In the genomic region with DNA sequence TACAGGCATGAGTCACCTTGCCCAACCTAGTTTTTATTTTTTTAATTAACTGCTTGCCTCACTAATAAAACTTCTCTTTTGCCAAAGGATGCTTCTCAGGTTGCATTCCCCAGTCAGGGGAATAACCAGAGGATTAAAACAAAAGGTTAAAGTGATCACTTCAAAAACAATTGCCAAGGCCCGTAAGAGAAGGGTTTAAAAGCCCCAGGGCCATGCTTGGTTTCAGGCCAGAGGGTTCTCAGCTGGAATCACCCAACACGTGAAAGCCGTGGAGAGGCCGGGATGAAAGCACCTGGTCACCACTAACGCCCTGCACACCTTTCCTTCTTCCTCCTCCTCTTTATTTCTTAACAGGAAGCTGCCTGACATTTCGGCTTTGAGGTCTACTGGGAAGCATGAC, we compare ENCODE assay signal across 28 cellular contexts.
DNase-seq lines count a peak whose midpoint lies in the region; ATAC-seq and TF ChIP-seq lines count a peak whose summit lies in the region.
"Had no signal": no experiment of that assay in that cellular context is flagged by ENCODE, and none has a peak within 500 bp of the region (broad histone marks: within the 10 kb centered on the region; RNA-seq: fewer than 3 reads in every experiment).

No MANE protein-coding gene starts in this region.

- intact Hi-C loops in tibial artery (cut with DNase I; ENCODE audit: low total_unique reads), result no loop called here

- no peaks in the 10 kb centered on the region for H3K4me1 ChIP-seq in mesendoderm (ENCODE audit: control insufficient read depth, low read depth, low read length)
- peaks cover 0 to 9% (median 0%) of the 10 kb centered on the region in 4 donors for H3K4me1 ChIP-seq in tibial artery
- H3K4me1 ChIP-seq: adrenal gland, HAP-1, stomach had no signal

- peak; percentile 10 to 90 (median 67) for DNase-seq in NCI-H1417 (lab: John Stamatoyannopoulos, UW)
- DNase-seq in NCI-H1417 treated with DMSO at 0.1 percent for 48 hours (lab: John Stamatoyannopoulos, UW), result no peak
- peak; percentile 60 to 80 for DNase-seq in NCI-H187 (lab: John Stamatoyannopoulos, UW)
- DNase-seq in NCI-H510A treated with DMSO at 0.1 percent for 48 hours (lab: John Stamatoyannopoulos, UW), result peak; percentile 66
- DNase-seq in mesendoderm, result peak; percentile 23
- DNase-seq in stimulated activated naive CD4-positive, alpha-beta T cell treated with Interleukin-2 at 50 U/mL for 16 hours (lab: John Stamatoyannopoulos, UW), result no peak
- DNase-seq in tibial artery, result no peak
- DNase-seq: 8988T; activated CD8-positive, alpha-beta T cell treated with anti-CD3 and anti-CD28 coated beads, Interleukin-2, amount 10 ng/mL, durations not matched to agents 7 days and 5 days; adrenal gland; AML-193; brain microvascular endothelial cell; COR-L47; effector CD8-positive, alpha-beta T cell; hippocampal formation; left ventricle myocardium superior; midbrain; ovary; right cardiac atrium; stimulated activated CD4-positive, alpha-beta T cell treated with anti-CD3 and anti-CD28 coated beads, Interleukin-12 subunit alpha, Interleukin-12 subunit beta, amount 100 ng/mL, for 4 hours; stimulated activated CD4-positive, alpha-beta T cell treated with anti-CD3 and anti-CD28 coated beads, Interleukin-4, amount 100 ng/mL, for 4 hours; stomach; T-helper 9 cell had no signal

- H3K27ac ChIP-seq in mesendoderm (ENCODE audit: low read depth, low read length) (no peak overlapping the region), tibial artery (no peak overlapping the region)
- H3K27ac ChIP-seq: adrenal gland, brain microvascular endothelial cell, ovary, stomach had no signal

- H4K8ac ChIP-seq in mesendoderm (ENCODE audit: low read depth, low read length), result no peak overlapping the region

- H3K4ac ChIP-seq in mesendoderm (ENCODE audit: low read depth, low read length), result no peak overlapping the region

- H3K36me3 ChIP-seq in mesendoderm (ENCODE audit: control insufficient read depth, insufficient read depth, low read length) (no peaks in the 10 kb centered on the region), tibial artery (no peaks in the 10 kb centered on the region)
- H3K36me3 ChIP-seq: adrenal gland, brain microvascular endothelial cell, HAP-1, MG63, ovary, stomach had no signal

- H4K5ac ChIP-seq in mesendoderm (ENCODE audit: low read length), result no peak overlapping the region

- H3K18ac ChIP-seq in mesendoderm (ENCODE audit: low read length), result no peak overlapping the region

- no peak overlapping the region for H3K4me2 ChIP-seq in mesendoderm (ENCODE audit: low read length)

- no CpG with 5 or more reads among the region's 6 CpGs for WGBS in mesendoderm (ENCODE audit: extremely low coverage, insufficient coverage, low lambda C conversion rate)

- no peaks in the 10 kb centered on the region for H3K79me1 ChIP-seq in mesendoderm (ENCODE audit: low read length)

- H3K9me3 ChIP-seq in tibial artery, result peaks cover 0 to 7% (median 0%) of the 10 kb centered on the region in 3 donors
- H3K9me3 ChIP-seq: adrenal gland, HAP-1, MG63, ovary had no signal

- H3K56ac ChIP-seq in mesendoderm (ENCODE audit: low read length), result no peak overlapping the region

- H2BK5ac ChIP-seq in mesendoderm (ENCODE audit: low read length), result no peak overlapping the region

- H3K27me3 ChIP-seq in mesendoderm (ENCODE audit: insufficient read depth, low read length, poor library complexity) (no peaks in the 10 kb centered on the region), tibial artery (peaks cover 0 to 12% of the 10 kb centered on the region in 2 donors)
- H3K27me3 ChIP-seq: adrenal gland, brain microvascular endothelial cell, MG63, ovary had no signal

- H2AK5ac ChIP-seq in mesendoderm (ENCODE audit: low read length), result no peak overlapping the region

- H3K4me3 ChIP-seq in mesendoderm (ENCODE audit: low read length) (no peak overlapping the region), tibial artery (no peak overlapping the region)
- H3K4me3 ChIP-seq: adrenal gland, HAP-1, MG63, ovary, stomach had no signal

- ATAC-seq in SK-N-SH treated with all-trans-retinoic acid at 6 μM for 48 hours, result no peak
- ATAC-seq: activated CD4-positive, CD25-positive, alpha-beta regulatory T cell treated with anti-CD3 and anti-CD28 coated beads, Interleukin-2, amount 50 U/mL, for 24 hours; activated CD8-positive, alpha-beta T cell treated with anti-CD3 and anti-CD28 coated beads, Interleukin-2, amount 10 ng/mL, durations not matched to agents 7 days and 5 days; left ventricle myocardium superior; natural killer cell treated with Interleukin-12 subunit alpha and Interleukin-12 subunit beta and Interleukin-15 and Interleukin-18, amount 100 ng/mL, for 72 hours; right cardiac atrium had no signal

- no peak overlapping the region for H3K9ac ChIP-seq in mesendoderm (ENCODE audit: low read length)

- no peak overlapping the region for H2BK120ac ChIP-seq in mesendoderm (ENCODE audit: low read depth, low read length)

- TF ChIP-seq CTCF in tibial artery (IDR thresholded peaks at IDR 0.05), result no peak

- no peak overlapping the region for H3K23ac ChIP-seq in mesendoderm (ENCODE audit: low read length)

- H2BK15ac ChIP-seq in mesendoderm (replicated peaks; ENCODE audit: low read depth), result no peak overlapping the region

- H3K79me2 ChIP-seq in mesendoderm (ENCODE audit: control insufficient read depth, insufficient read depth, low read length), result no peaks in the 10 kb centered on the region

TF ChIP-seq in SK-N-SH treated with all-trans-retinoic acid at 6 μM for 48 hours, 23 proteins besides CTCF, POLR2A, EP300 and RAD21:
- no peak for TF ChIP-seq RARB (CRISPR knock-in tag; IDR thresholded peaks at IDR 0.05)
- TF ChIP-seq TOX (CRISPR knock-in tag; IDR thresholded peaks at IDR 0.05; ENCODE audit: borderline replicate concordance), result no peak
- no peak for TF ChIP-seq ZFP3 (CRISPR knock-in tag; IDR thresholded peaks at IDR 0.05)
- TF ChIP-seq ZNF8 (CRISPR knock-in tag; IDR thresholded peaks at IDR 0.05), result no peak
- TF ChIP-seq GLIS3 (CRISPR knock-in tag; IDR thresholded peaks at IDR 0.05), result no peak
- no peak for TF ChIP-seq ZNF565 (CRISPR knock-in tag; conservative IDR thresholded peaks at IDR 0.05; ENCODE audit: low read depth)
- no peak for TF ChIP-seq ZNF70 (CRISPR knock-in tag; IDR thresholded peaks at IDR 0.05)
- TF ChIP-seq BACH2 (CRISPR knock-in tag; IDR thresholded peaks at IDR 0.05; ENCODE audit: borderline replicate concordance), result no peak

Comparison
In these comparisons a context has a peak if more than half of its experiments do, and no peak if none do; other contexts are left out.
1. DNase-seq: peak in NCI-H1417 (3 of 3), NCI-H187 (2 of 2), NCI-H510A treated with DMSO at 0.1 percent for 48 hours (single experiment) and mesendoderm (single experiment); none in NCI-H1417 treated with DMSO at 0.1 percent for 48 hours (single experiment), stimulated activated naive CD4-positive, alpha-beta T cell treated with Interleukin-2 at 50 U/mL for 16 hours (single experiment) and tibial artery (0 of 2).